In the genomic region with DNA sequence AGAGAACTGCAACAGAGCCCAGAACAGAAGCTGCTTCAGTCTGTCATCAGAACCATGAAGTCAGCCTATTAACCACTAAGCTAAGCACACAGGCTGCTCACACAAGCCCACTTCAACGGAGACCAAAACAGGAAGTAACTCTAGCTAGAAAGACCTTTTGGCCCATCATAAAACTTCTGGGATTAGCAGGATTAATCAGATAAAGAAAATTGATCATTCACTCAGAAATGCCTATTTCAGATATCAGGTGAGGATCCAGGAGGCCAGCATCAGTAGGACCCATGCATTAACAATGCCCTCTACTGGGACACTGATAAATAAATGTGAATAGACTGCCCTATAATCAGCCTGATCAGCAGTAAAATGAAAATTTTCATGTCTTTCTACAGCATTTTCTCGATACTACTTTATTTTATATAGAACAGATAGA, we compare ENCODE assay signal across 10 cellular contexts.
A peak's percentile ranks its signal among the peaks of the same experiment; 100 is the strongest.
DNase-seq lines count a peak whose midpoint lies in the region; ATAC-seq and TF ChIP-seq lines count a peak whose summit lies in the region.
"Had no signal": no experiment of that assay in that cellular context is flagged by ENCODE, and none has a peak within 500 bp of the region (broad histone marks: within the 10 kb centered on the region; RNA-seq: fewer than 3 reads in every experiment).

No MANE protein-coding gene starts in this region.

- peaks cover 3 to 14% (median 4%) of the 10 kb centered on the region in 3 donors for H3K36me3 Mint-ChIP-seq in immature natural killer cell

- H3K27me3 ChIP-seq in RWPE2 (ENCODE audit: insufficient read depth, poor library complexity, severe bottlenecking) (no peaks in the 10 kb centered on the region), hepatocyte (no peaks in the 10 kb centered on the region)

- no peaks in the 10 kb centered on the region for H4K20me1 ChIP-seq in hepatocyte (ENCODE audit: insufficient read depth, poor library complexity, severe bottlenecking)

- no peak overlapping the region for H3K4me2 ChIP-seq in hepatocyte

- no peak overlapping the region for H3K4me3 Mint-ChIP-seq in immature natural killer cell
- H3K4me3 Mint-ChIP-seq: activated B cell treated with CpG ODN at 0.5 μM for 24 hours had no signal

- DNase-seq in GM10266 (ENCODE audit: extremely low spot score) (peak; percentile 10), RWPE2 (ENCODE audit: low spot score) (no peak), hepatocyte (ENCODE audit: low spot score) (no peak), immature natural killer cell (no peak), 8988T (no peak), GM19240 (ENCODE audit: insufficient read length, low spot score) (no peak)
- DNase-seq: activated B cell treated with CpG ODN at 0.5 μM for 24 hours, erythroblast had no signal

- no peaks in the 10 kb centered on the region for H3K4me1 Mint-ChIP-seq in immature natural killer cell

- peak; percentile 19 for TF ChIP-seq CTCF in GM10266 (IDR thresholded peaks at IDR 0.05; ENCODE audit: control insufficient read depth, insufficient read depth, low read depth, missing control alignments)
- TF ChIP-seq CTCF in LNCAP (IDR thresholded peaks at IDR 0.05) = peak; percentile 31; the same call in 1 of the 2 replicates
- peak; percentile 12 for TF ChIP-seq CTCF in RWPE2 (IDR thresholded peaks at IDR 0.05; ENCODE audit: poor library complexity, severe bottlenecking)
- TF ChIP-seq CTCF in hepatocyte (IDR thresholded peaks at IDR 0.05; ENCODE audit: poor library complexity) = peak; percentile 26

- H3K9me3 ChIP-seq in RWPE2 (ENCODE audit: severe bottlenecking) (peaks cover 3% of the 10 kb centered on the region), hepatocyte (ENCODE audit: low read depth) (no peaks in the 10 kb centered on the region)

- H3K27me3 Mint-ChIP-seq in immature natural killer cell (ENCODE audit: low read depth in 3 of 3) = no peaks in the 10 kb centered on the region
- H3K27me3 Mint-ChIP-seq: activated B cell treated with CpG ODN at 0.5 μM for 24 hours had no signal

- no peaks in the 10 kb centered on the region for H3K36me3 ChIP-seq in RWPE2 (ENCODE audit: low read depth)
- H3K36me3 ChIP-seq in hepatocyte (replicated peaks; ENCODE audit: insufficient read depth, low read depth) = no peaks in the 10 kb centered on the region

- H3K27ac ChIP-seq in RWPE2 (ENCODE audit: poor library complexity, severe bottlenecking) (no peak overlapping the region), hepatocyte (no peak overlapping the region)

- H2AFZ ChIP-seq in hepatocyte = no peak overlapping the region

- H3K9me2 ChIP-seq in hepatocyte (replicated peaks; ENCODE audit: insufficient read depth) = no peaks in the 10 kb centered on the region

- WGBS in hepatocyte (ENCODE audit: low lambda C conversion rate, missing lambda C conversion rate) = 61% methylated on average over 2 of the region's 2 CpGs

- no peak for ATAC-seq in RWPE2 (ENCODE audit: low read depth)
- ATAC-seq in HG03457 (IDR thresholded peaks at IDR 0.05; ENCODE audit: unreplicated experiment) = no peak

- H3K27ac Mint-ChIP-seq in immature natural killer cell = no peak overlapping the region
- H3K27ac Mint-ChIP-seq: activated B cell treated with CpG ODN at 0.5 μM for 24 hours had no signal

- no peaks in the 10 kb centered on the region for H3K9me3 Mint-ChIP-seq in immature natural killer cell
- H3K9me3 Mint-ChIP-seq: activated B cell treated with CpG ODN at 0.5 μM for 24 hours had no signal

- H3K4me1 ChIP-seq in RWPE2 (ENCODE audit: insufficient read depth, poor library complexity, severe bottlenecking) = no peaks in the 10 kb centered on the region
- no peaks in the 10 kb centered on the region for H3K4me1 ChIP-seq in hepatocyte (ENCODE audit: insufficient read depth)

- H3K4me3 ChIP-seq in RWPE2 (ENCODE audit: severe bottlenecking) = no peak overlapping the region
- no peak overlapping the region for H3K4me3 ChIP-seq in hepatocyte

- H3K79me2 ChIP-seq in hepatocyte = no peaks in the 10 kb centered on the region
